Comparison of ENCODE assay signal across 17 cellular contexts in genomic region chr7:142414135-142414534, GRCh38.
A peak's percentile ranks its signal among the peaks of the same experiment; 100 is the strongest.
DNase-seq lines count a peak whose midpoint lies in the region; ATAC-seq and TF ChIP-seq lines count a peak whose summit lies in the region.
"Had no signal": no experiment of that assay in that cellular context is flagged by ENCODE, and none has a peak within 500 bp of the region (broad histone marks: within the 10 kb centered on the region; RNA-seq: fewer than 3 reads in every experiment).

No MANE protein-coding gene starts in this region.

- peaks cover 0 to 3% of the 10 kb centered on the region in 2 donors for H3K27me3 Mint-ChIP-seq in effector memory CD8-positive, alpha-beta T cell

- H4K20me1 ChIP-seq in hepatocyte (ENCODE audit: insufficient read depth, poor library complexity, severe bottlenecking) = no peaks in the 10 kb centered on the region

- no peaks in the 10 kb centered on the region for H3K9me2 ChIP-seq in hepatocyte (replicated peaks; ENCODE audit: insufficient read depth)

- H3K36me3 Mint-ChIP-seq in effector memory CD8-positive, alpha-beta T cell (ENCODE audit: insufficient read depth) = no peaks in the 10 kb centered on the region

- no peak overlapping the region for H3K4me3 ChIP-seq in hepatocyte
- H3K4me3 ChIP-seq in heart left ventricle = no peak overlapping the region
- H3K4me3 ChIP-seq: ascending aorta, uterus had no signal

- H3K9me3 ChIP-seq in hepatocyte (ENCODE audit: low read depth) (no peaks in the 10 kb centered on the region), heart left ventricle (no peaks in the 10 kb centered on the region)
- H3K9me3 ChIP-seq: ascending aorta, BE2C, uterus had no signal

- DNase-seq in hepatocyte (ENCODE audit: low spot score) = no peak
- no peak for DNase-seq in effector memory CD8-positive, alpha-beta T cell
- no peak for DNase-seq in stimulated activated naive CD4-positive, alpha-beta T cell treated with Interleukin-2 at 50 U/mL for 16 hours (lab: John Stamatoyannopoulos, UW)
- no peak for DNase-seq in heart left ventricle
- DNase-seq: activated CD4-positive, alpha-beta memory T cell treated with anti-CD3 and anti-CD28 coated beads, Interleukin-2, amount 10 ng/mL, durations not matched to agents 7 days and 5 days; BE2C; NCI-H2107; stimulated activated CD4-positive, alpha-beta T cell treated with anti-CD3 and anti-CD28 coated beads, Interleukin-2, amount 100 ng/mL, for 48 hours; uterus had no signal

- peaks cover 0 to 5% of the 10 kb centered on the region in 2 donors for H3K4me1 Mint-ChIP-seq in effector memory CD8-positive, alpha-beta T cell (ENCODE audit: low read depth in 2 of 2)
- H3K4me1 Mint-ChIP-seq: neural crest cell had no signal

- H3K27ac Mint-ChIP-seq in effector memory CD8-positive, alpha-beta T cell = no peak overlapping the region
- H3K27ac Mint-ChIP-seq: activated CD4-positive, alpha-beta memory T cell treated with anti-CD3 and anti-CD28 coated beads, Interleukin-2, amount 10 ng/mL, durations not matched to agents 7 days and 5 days; activated T-helper 2 cell treated with anti-CD3 and anti-CD28 coated beads, Interferon-gamma antibody, Interleukin-2, Interleukin-4, amounts not matched to agents 10 μg/mL and 5 μg/mL and 100 μg/mL, durations not matched to agents 14 hours and 24 hours and 36 hours had no signal

- no peak overlapping the region for H3K4me2 ChIP-seq in hepatocyte

- H3K27ac ChIP-seq in hepatocyte (no peak overlapping the region), heart left ventricle (no peak overlapping the region)
- H3K27ac ChIP-seq: ascending aorta, uterus had no signal

- no peaks in the 10 kb centered on the region for H3K4me1 ChIP-seq in hepatocyte (ENCODE audit: insufficient read depth)
- peaks cover 0 to 8% (median 0%) of the 10 kb centered on the region in 12 donors for H3K4me1 ChIP-seq in heart left ventricle
- H3K4me1 ChIP-seq: ascending aorta, BE2C, uterus had no signal

- H3K9me3 Mint-ChIP-seq in effector memory CD8-positive, alpha-beta T cell = no peaks in the 10 kb centered on the region
- H3K9me3 Mint-ChIP-seq: activated CD4-positive, alpha-beta memory T cell treated with anti-CD3 and anti-CD28 coated beads, Interleukin-2, amount 10 ng/mL, durations not matched to agents 7 days and 5 days; activated T-helper 2 cell treated with anti-CD3 and anti-CD28 coated beads, Interferon-gamma antibody, Interleukin-2, Interleukin-4, amounts not matched to agents 10 μg/mL and 5 μg/mL and 100 μg/mL, durations not matched to agents 14 hours and 24 hours and 36 hours had no signal

- H3K36me3 ChIP-seq in hepatocyte (replicated peaks; ENCODE audit: insufficient read depth, low read depth) (no peaks in the 10 kb centered on the region), heart left ventricle (no peaks in the 10 kb centered on the region)
- H3K36me3 ChIP-seq: ascending aorta, BE2C, uterus had no signal

- WGBS in hepatocyte (ENCODE audit: low lambda C conversion rate, missing lambda C conversion rate) = 71% methylated on average over 3 of the region's 3 CpGs
- 77 to 94% (median 84%) methylated on average over 3 of the region's 3 CpGs for WGBS in heart left ventricle, 4 donors

- no peak for TF ChIP-seq POLR2A in heart left ventricle (IDR thresholded peaks at IDR 0.05)

- H3K4me3 Mint-ChIP-seq in effector memory CD8-positive, alpha-beta T cell = no peak overlapping the region
- H3K4me3 Mint-ChIP-seq: activated CD4-positive, alpha-beta memory T cell treated with anti-CD3 and anti-CD28 coated beads, Interleukin-2, amount 10 ng/mL, durations not matched to agents 7 days and 5 days; neural crest cell had no signal

- H3K79me2 ChIP-seq in hepatocyte = no peaks in the 10 kb centered on the region

- ATAC-seq in GM18909 (IDR thresholded peaks at IDR 0.05; ENCODE audit: poor library complexity, unreplicated experiment) = peak; percentile 94
- peak; percentile 66 for ATAC-seq in GM21576 (IDR thresholded peaks at IDR 0.05; ENCODE audit: unreplicated experiment)
- peak; percentile 67 for ATAC-seq in HG03159 (IDR thresholded peaks at IDR 0.05; ENCODE audit: unreplicated experiment)
- no peak for ATAC-seq in effector memory CD8-positive, alpha-beta T cell (replicated peaks)
- ATAC-seq in GM18868 (IDR thresholded peaks at IDR 0.05; ENCODE audit: unreplicated experiment) = no peak
- no peak for ATAC-seq in heart left ventricle
- ATAC-seq: Right ventricle myocardium inferior had no signal

- no peaks in the 10 kb centered on the region for H3K27me3 ChIP-seq in hepatocyte
- peaks cover 0 to 4% (median 0%) of the 10 kb centered on the region in 9 donors for H3K27me3 ChIP-seq in heart left ventricle
- H3K27me3 ChIP-seq: ascending aorta, BE2C, uterus had no signal

- intact Hi-C loops in heart left ventricle (cut with DNase I) = no loop called here

- H2AFZ ChIP-seq in hepatocyte = peak overlapping the region; percentile 20

- TF ChIP-seq CTCF in hepatocyte (IDR thresholded peaks at IDR 0.05; ENCODE audit: poor library complexity) (no peak), heart left ventricle (IDR thresholded peaks at IDR 0.05) (no peak)

Comparison
In these comparisons a context has a peak if more than half of its experiments do, and no peak if none do; other contexts are left out.
1. ATAC-seq: peak in GM18909 (single experiment), GM21576 (single experiment) and HG03159 (single experiment); none in effector memory CD8-positive, alpha-beta T cell (single experiment), GM18868 (single experiment) and heart left ventricle (0 of 4).